ENCODE assay signal across 1 cellular context in genomic region chr16:31696968-31697743, GRCh38.
TF ChIP-seq lines count a peak whose summit lies in the region.

No MANE protein-coding gene starts in this region.

TF ChIP-seq in H1, 55 proteins besides CTCF, POLR2A, EP300 and RAD21 (continued from another document):
- TF ChIP-seq, protein P1, sequence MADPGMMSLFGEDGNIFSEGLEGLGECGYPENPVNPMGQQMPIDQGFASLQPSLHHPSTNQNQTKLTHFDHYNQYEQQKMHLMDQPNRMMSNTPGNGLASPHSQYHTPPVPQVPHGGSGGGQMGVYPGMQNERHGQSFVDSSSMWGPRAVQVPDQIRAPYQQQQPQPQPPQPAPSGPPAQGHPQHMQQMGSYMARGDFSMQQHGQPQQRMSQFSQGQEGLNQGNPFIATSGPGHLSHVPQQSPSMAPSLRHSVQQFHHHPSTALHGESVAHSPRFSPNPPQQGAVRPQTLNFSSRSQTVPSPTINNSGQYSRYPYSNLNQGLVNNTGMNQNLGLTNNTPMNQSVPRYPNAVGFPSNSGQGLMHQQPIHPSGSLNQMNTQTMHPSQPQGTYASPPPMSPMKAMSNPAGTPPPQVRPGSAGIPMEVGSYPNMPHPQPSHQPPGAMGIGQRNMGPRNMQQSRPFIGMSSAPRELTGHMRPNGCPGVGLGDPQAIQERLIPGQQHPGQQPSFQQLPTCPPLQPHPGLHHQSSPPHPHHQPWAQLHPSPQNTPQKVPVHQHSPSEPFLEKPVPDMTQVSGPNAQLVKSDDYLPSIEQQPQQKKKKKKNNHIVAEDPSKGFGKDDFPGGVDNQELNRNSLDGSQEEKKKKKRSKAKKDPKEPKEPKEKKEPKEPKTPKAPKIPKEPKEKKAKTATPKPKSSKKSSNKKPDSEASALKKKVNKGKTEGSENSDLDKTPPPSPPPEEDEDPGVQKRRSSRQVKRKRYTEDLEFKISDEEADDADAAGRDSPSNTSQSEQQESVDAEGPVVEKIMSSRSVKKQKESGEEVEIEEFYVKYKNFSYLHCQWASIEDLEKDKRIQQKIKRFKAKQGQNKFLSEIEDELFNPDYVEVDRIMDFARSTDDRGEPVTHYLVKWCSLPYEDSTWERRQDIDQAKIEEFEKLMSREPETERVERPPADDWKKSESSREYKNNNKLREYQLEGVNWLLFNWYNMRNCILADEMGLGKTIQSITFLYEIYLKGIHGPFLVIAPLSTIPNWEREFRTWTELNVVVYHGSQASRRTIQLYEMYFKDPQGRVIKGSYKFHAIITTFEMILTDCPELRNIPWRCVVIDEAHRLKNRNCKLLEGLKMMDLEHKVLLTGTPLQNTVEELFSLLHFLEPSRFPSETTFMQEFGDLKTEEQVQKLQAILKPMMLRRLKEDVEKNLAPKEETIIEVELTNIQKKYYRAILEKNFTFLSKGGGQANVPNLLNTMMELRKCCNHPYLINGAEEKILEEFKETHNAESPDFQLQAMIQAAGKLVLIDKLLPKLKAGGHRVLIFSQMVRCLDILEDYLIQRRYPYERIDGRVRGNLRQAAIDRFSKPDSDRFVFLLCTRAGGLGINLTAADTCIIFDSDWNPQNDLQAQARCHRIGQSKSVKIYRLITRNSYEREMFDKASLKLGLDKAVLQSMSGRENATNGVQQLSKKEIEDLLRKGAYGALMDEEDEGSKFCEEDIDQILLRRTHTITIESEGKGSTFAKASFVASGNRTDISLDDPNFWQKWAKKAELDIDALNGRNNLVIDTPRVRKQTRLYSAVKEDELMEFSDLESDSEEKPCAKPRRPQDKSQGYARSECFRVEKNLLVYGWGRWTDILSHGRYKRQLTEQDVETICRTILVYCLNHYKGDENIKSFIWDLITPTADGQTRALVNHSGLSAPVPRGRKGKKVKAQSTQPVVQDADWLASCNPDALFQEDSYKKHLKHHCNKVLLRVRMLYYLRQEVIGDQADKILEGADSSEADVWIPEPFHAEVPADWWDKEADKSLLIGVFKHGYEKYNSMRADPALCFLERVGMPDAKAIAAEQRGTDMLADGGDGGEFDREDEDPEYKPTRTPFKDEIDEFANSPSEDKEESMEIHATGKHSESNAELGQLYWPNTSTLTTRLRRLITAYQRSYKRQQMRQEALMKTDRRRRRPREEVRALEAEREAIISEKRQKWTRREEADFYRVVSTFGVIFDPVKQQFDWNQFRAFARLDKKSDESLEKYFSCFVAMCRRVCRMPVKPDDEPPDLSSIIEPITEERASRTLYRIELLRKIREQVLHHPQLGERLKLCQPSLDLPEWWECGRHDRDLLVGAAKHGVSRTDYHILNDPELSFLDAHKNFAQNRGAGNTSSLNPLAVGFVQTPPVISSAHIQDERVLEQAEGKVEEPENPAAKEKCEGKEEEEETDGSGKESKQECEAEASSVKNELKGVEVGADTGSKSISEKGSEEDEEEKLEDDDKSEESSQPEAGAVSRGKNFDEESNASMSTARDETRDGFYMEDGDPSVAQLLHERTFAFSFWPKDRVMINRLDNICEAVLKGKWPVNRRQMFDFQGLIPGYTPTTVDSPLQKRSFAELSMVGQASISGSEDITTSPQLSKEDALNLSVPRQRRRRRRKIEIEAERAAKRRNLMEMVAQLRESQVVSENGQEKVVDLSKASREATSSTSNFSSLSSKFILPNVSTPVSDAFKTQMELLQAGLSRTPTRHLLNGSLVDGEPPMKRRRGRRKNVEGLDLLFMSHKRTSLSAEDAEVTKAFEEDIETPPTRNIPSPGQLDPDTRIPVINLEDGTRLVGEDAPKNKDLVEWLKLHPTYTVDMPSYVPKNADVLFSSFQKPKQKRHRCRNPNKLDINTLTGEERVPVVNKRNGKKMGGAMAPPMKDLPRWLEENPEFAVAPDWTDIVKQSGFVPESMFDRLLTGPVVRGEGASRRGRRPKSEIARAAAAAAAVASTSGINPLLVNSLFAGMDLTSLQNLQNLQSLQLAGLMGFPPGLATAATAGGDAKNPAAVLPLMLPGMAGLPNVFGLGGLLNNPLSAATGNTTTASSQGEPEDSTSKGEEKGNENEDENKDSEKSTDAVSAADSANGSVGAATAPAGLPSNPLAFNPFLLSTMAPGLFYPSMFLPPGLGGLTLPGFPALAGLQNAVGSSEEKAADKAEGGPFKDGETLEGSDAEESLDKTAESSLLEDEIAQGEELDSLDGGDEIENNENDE (IDR thresholded peaks at IDR 0.05; ENCODE audit: insufficient replicate concordance, low read length), result no peak
